19 cellular contexts compared by ENCODE assay signal in the genomic region with DNA sequence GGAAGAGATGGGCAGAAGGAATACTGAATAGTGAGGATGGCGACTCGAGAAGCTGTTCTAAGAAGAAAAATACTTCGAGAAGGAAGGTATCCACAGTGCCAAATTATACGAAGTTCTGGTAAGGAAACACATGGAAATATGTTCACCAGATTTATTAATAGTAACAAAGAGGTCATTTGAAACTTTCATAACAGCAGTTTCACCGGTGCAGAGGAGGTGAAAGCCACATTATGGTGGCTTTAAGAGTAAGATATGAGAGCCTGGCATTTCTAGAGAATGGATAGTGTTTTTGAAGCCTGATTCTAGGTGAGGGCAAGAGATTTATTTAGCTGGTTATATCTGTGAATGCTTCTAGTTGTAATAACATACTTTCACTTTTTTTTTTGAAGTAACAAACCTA. TPM values are rescaled to one million over a fixed set of nuclear protein-coding genes. Genes with fewer than 3 reads are reported as not detected.
DNase-seq lines count a peak whose midpoint lies in the region; ATAC-seq lines count a peak whose summit lies in the region.
"Had no signal": no experiment of that assay in that cellular context is flagged by ENCODE, and none has a peak within 500 bp of the region (broad histone marks: within the 10 kb centered on the region; RNA-seq: fewer than 3 reads in every experiment).

No MANE protein-coding gene starts in this region.

- peaks cover 17% of the 10 kb centered on the region for H3K4me1 Mint-ChIP-seq in activated T-helper 17 cell treated with anti-CD3 and anti-CD28 coated beads, Interleukin-2, amount 50 U/mL, for 72 hours

- peaks cover 1% of the 10 kb centered on the region for H3K9me3 Mint-ChIP-seq in activated T-helper 17 cell treated with anti-CD3 and anti-CD28 coated beads, Interleukin-2, amount 50 U/mL, for 72 hours

- no peaks in the 10 kb centered on the region for H3K27me3 Mint-ChIP-seq in activated T-helper 17 cell treated with anti-CD3 and anti-CD28 coated beads, Interleukin-2, amount 50 U/mL, for 72 hours
- H3K27me3 Mint-ChIP-seq: activated naive CD8-positive, alpha-beta T cell had no signal

- H3K27ac Mint-ChIP-seq in activated T-helper 17 cell treated with anti-CD3 and anti-CD28 coated beads, Interleukin-2, amount 50 U/mL, for 72 hours, result peak overlapping the region; percentile 41
- H3K27ac Mint-ChIP-seq: activated naive CD8-positive, alpha-beta T cell; mesothelial cell of epicardium had no signal

- DNase-seq in retina, result no peak
- no peak for DNase-seq in activated effector memory CD4-positive, alpha-beta T cell treated with anti-CD3 and anti-CD28 coated beads, Interleukin-2, amount 50 U/mL, for 16 hours
- no peak for DNase-seq in stimulated activated CD4-positive, alpha-beta T cell treated with anti-CD3 and anti-CD28 coated beads, Interleukin-15, amount 100 ng/mL, for 24 hours
- DNase-seq: activated T-cell treated with anti-CD3 and anti-CD28 coated beads for 4 hours; effector CD8-positive, alpha-beta T cell; Kasumi-1; NCI-H1436 treated with DMSO at 0.1 percent for 48 hours; NCI-H446 treated with DMSO at 0.1 percent for 48 hours; right lobe of liver; SHP77 treated with DMSO at 0.1 percent for 48 hours; stimulated activated CD4-positive, alpha-beta T cell treated with anti-CD3 and anti-CD28 coated beads, Interleukin-2, amount 100 ng/mL, for 48 hours; testis had no signal

- ATAC-seq in GM18519 (IDR thresholded peaks at IDR 0.05; ENCODE audit: low FRiP score, unreplicated experiment) (peak; percentile 74), GM21447 (IDR thresholded peaks at IDR 0.05; ENCODE audit: unreplicated experiment) (peak; percentile 52), HG03135 (IDR thresholded peaks at IDR 0.05; ENCODE audit: unreplicated experiment) (peak; percentile 54), HG03196 (IDR thresholded peaks at IDR 0.05; ENCODE audit: unreplicated experiment) (no peak)
- no peak for ATAC-seq in activated T-helper 17 cell treated with anti-CD3 and anti-CD28 coated beads, Interleukin-2, amount 50 U/mL, for 72 hours (replicated peaks)
- ATAC-seq: right lobe of liver had no signal

- H3K36me3 Mint-ChIP-seq in activated T-helper 17 cell treated with anti-CD3 and anti-CD28 coated beads, Interleukin-2, amount 50 U/mL, for 72 hours (ENCODE audit: low read depth), result peaks cover 11% of the 10 kb centered on the region

- H3K4me3 Mint-ChIP-seq in activated T-helper 17 cell treated with anti-CD3 and anti-CD28 coated beads, Interleukin-2, amount 50 U/mL, for 72 hours, result peak overlapping the region; percentile 3
- H3K4me3 Mint-ChIP-seq: activated naive CD8-positive, alpha-beta T cell; mesothelial cell of epicardium had no signal

RNA-seq across cellular contexts. Expression of a gene that starts 56.2 kb away (rescaled TPM):
- 10 to 100 TPM; 11.1 to 11.5 TPM for total RNA-seq in activated T-helper 17 cell treated with anti-CD3 and anti-CD28 coated beads, Interleukin-2, amount 50 U/mL, for 72 hours

Comparison
In these comparisons a context has a peak if more than half of its experiments do, and no peak if none do; other contexts are left out.
1. ATAC-seq: peak in GM18519 (single experiment), GM21447 (single experiment) and HG03135 (single experiment); none in activated T-helper 17 cell treated with anti-CD3 and anti-CD28 coated beads, Interleukin-2, amount 50 U/mL, for 72 hours (single experiment) and HG03196 (single experiment).